In genomic region chr13:19782049-19782726, GRCh38 we compare ENCODE assay signal across 8 cellular contexts. TPM values are rescaled to one million over a fixed set of nuclear protein-coding genes. Genes with fewer than 3 reads are reported as not detected.
A peak's percentile ranks its signal among the peaks of the same experiment; 100 is the strongest.
DNase-seq lines count a peak whose midpoint lies in the region; ATAC-seq and TF ChIP-seq lines count a peak whose summit lies in the region.

No MANE protein-coding gene starts in this region.

- peaks cover 24% of the 10 kb centered on the region for H3K36me3 ChIP-seq in OCI-LY7 (ENCODE audit: insufficient read depth, low read length)
- H3K36me3 ChIP-seq in neural cell (ENCODE audit: insufficient read depth, low read length) = peaks cover 4% of the 10 kb centered on the region
- peaks cover 0 to 4% (median 0%) of the 10 kb centered on the region in 4 donors for H3K36me3 ChIP-seq in stomach

- peaks cover 32% of the 10 kb centered on the region for H3K79me2 ChIP-seq in OCI-LY7 (ENCODE audit: insufficient read depth, low read depth, low read length)
- H3K79me2 ChIP-seq in neural cell (replicated peaks; ENCODE audit: insufficient read depth, low read length) = peaks cover 23% of the 10 kb centered on the region

- TF ChIP-seq EP300 in neural cell (conservative IDR thresholded peaks at IDR 0.05; ENCODE audit: poor library complexity, severe bottlenecking) (no peak), stomach (IDR thresholded peaks at IDR 0.05) (no peak)

- H3K4me2 ChIP-seq in OCI-LY7 (ENCODE audit: low read length) (peak overlapping the region; percentile 79), neural cell (ENCODE audit: low read length) (no peak overlapping the region)

- H3K4me3 ChIP-seq in OCI-LY7 (ENCODE audit: low read depth, low read length, poor library complexity, severe bottlenecking) (peak overlapping the region; percentile 100), fibroblast of the aortic adventitia (ENCODE audit: low read depth, low read length) (peak overlapping the region; percentile 91), neural cell (ENCODE audit: low read length) (peak overlapping the region; percentile 98), stomach (peak overlapping the region; percentile 67 to 91 (median 84))

- H3K27ac ChIP-seq in OCI-LY7 (ENCODE audit: low read depth, low read length, poor library complexity, severe bottlenecking) = peak overlapping the region; percentile 92
- peak overlapping the region; percentile 97 for H3K27ac ChIP-seq in neural cell (ENCODE audit: low read length)
- peak overlapping the region; percentile 91 to 97 (median 95) for H3K27ac ChIP-seq in stomach

- H4K20me1 ChIP-seq in OCI-LY7 (ENCODE audit: insufficient read depth, low read length) = peaks cover 4% of the 10 kb centered on the region; the same call in 1 of the 2 replicates
- no peaks in the 10 kb centered on the region for H4K20me1 ChIP-seq in neural cell (ENCODE audit: insufficient read depth)

- H2AFZ ChIP-seq in OCI-LY7 (ENCODE audit: low read length) = peak overlapping the region; percentile 82
- H2AFZ ChIP-seq in neural cell (ENCODE audit: low read depth, low read length) = peak overlapping the region; percentile 88

- TSS peak; percentile 97 for BruUV-seq in OCI-LY7 (replicated peaks; lab: Mats Ljungman, UMichigan)

- WGBS in stomach, 5 donors = 0 to 1% (median 0%) methylated on average over 40 to 77 of the region's 77 CpGs

- peak overlapping the region; percentile 98 for H3K9ac ChIP-seq in neural cell (ENCODE audit: low read length)

- POLR2A ChIA-PET in OCI-LY7 (lab: Charles Lee) = interaction anchor here (0.5 to 1.4 kb wide), 4 partner anchors 10 to 1005 kb away, joined by 3 to 4 read pairs (median 4); no protein-coding TSS in a partner anchor

- intact Hi-C loops in OCI-LY7 (cut with micrococcal nuclease; ENCODE audit: unreplicated experiment) (loop anchor here (2.0 to 5.0 kb wide), 2 partner anchors 81 to 190 kb away; partner anchors contain the start of gene ZMYM5), stomach (cut with DNase I; ENCODE audit: low total_unique reads) (loop anchor here (10.0 kb wide), 1 partner anchor 73 kb away; no protein-coding TSS in a partner anchor)

- peaks cover 4% of the 10 kb centered on the region for H3F3A ChIP-seq in neural cell (ENCODE audit: insufficient read depth, low read length, poor library complexity, severe bottlenecking)

- H3K9me3 ChIP-seq in OCI-LY7 (ENCODE audit: low read length) (peaks cover 4% of the 10 kb centered on the region; the same call in 1 of the 2 replicates), neural cell (ENCODE audit: low read length) (no peaks in the 10 kb centered on the region), stomach (no peaks in the 10 kb centered on the region)

- H3K27me3 ChIP-seq in neural cell (ENCODE audit: insufficient read depth, low read depth, low read length) = no peaks in the 10 kb centered on the region
- H3K27me3 ChIP-seq in stomach = no peaks in the 10 kb centered on the region

- peak; percentile 5 for ATAC-seq in HG03060 (IDR thresholded peaks at IDR 0.05; ENCODE audit: low read depth, unreplicated experiment)

- no peak for TF ChIP-seq RAD21 in neural cell (conservative IDR thresholded peaks at IDR 0.05)

- peak; percentile 58 for DNase-seq in NCI-H82 (lab: John Stamatoyannopoulos, UW)
- no peak for DNase-seq in NCI-H82 treated with DMSO at 0.1 percent for 48 hours (lab: John Stamatoyannopoulos, UW; ENCODE audit: unreplicated experiment)
- DNase-seq in OCI-LY7 (ENCODE audit: low spot score) = peak; percentile 63
- DNase-seq in activated effector memory CD4-positive, alpha-beta T cell treated with anti-CD3 and anti-CD28 coated beads, Interleukin-2, amount 50 U/mL, for 16 hours = peak; percentile 85
- peak; percentile 51 for DNase-seq in fibroblast of the aortic adventitia (ENCODE audit: low read depth)
- peak; percentile 69 for DNase-seq in stomach

- H3K9me2 ChIP-seq in OCI-LY7 (ENCODE audit: insufficient read depth, low read length) (no peaks in the 10 kb centered on the region), neural cell (ENCODE audit: insufficient read depth, low read length) (no peaks in the 10 kb centered on the region)

- TF ChIP-seq POLR2A in stomach (IDR thresholded peaks at IDR 0.05) = no peak

- H3K4me1 ChIP-seq in OCI-LY7 (ENCODE audit: insufficient read depth, low read length, poor library complexity, severe bottlenecking) (peaks cover 5% of the 10 kb centered on the region), stomach (peaks cover 6 to 15% (median 13%) of the 10 kb centered on the region in 4 donors)

- CTCF ChIA-PET in OCI-LY7 (lab: Charles Lee; ENCODE audit: unreplicated experiment) = no interaction called here

- TF ChIP-seq CTCF in OCI-LY7 (conservative IDR thresholded peaks at IDR 0.05; ENCODE audit: low read length) (no peak), fibroblast of the aortic adventitia (IDR thresholded peaks at IDR 0.05; ENCODE audit: insufficient read depth, low read length) (no peak), neural cell (IDR thresholded peaks at IDR 0.05; ENCODE audit: poor library complexity, severe bottlenecking) (no peak), stomach (IDR thresholded peaks at IDR 0.05) (no peak)

TF ChIP-seq in neural cell, 6 proteins besides CTCF, POLR2A, EP300 and RAD21:
- TF ChIP-seq POLR2AphosphoS5 (IDR thresholded peaks at IDR 0.05) (no peak), EZH2 (IDR thresholded peaks at IDR 0.05; ENCODE audit: borderline replicate concordance, insufficient read depth, low read length, poor library complexity, severe bottlenecking) (no peak), TAF1 (IDR thresholded peaks at IDR 0.05; ENCODE audit: low read depth) (no peak), REST (IDR thresholded peaks at IDR 0.05; ENCODE audit: borderline replicate concordance) (no peak), SMC3 (conservative IDR thresholded peaks at IDR 0.05; ENCODE audit: poor library complexity) (no peak), MXI1 (conservative IDR thresholded peaks at IDR 0.05; ENCODE audit: poor library complexity, severe bottlenecking) (no peak)

RNA-seq across cellular contexts. Expression of gene PSPC1, which starts 0.6 kb away (rescaled TPM):
- total RNA-seq in OCI-LY7 (2014; rRNA removed; shearing (Covaris generic)) = 115 and 144 TPM in 2 replicates
- total RNA-seq in OCI-LY7 (2022) (91.5 and 94.8 TPM in 2 replicates), fibroblast of the aortic adventitia (ENCODE audit: low replicate concordance) (41.0 and 61.3 TPM in 2 replicates), stomach (100 to 1,000 TPM in 3 of 5 donors, 10 to 100 TPM in 2; 73.9 to 256 (median 110) TPM)
- polyA plus RNA-seq in neural cell (158 and 166 TPM in 2 replicates), stomach (10 to 100 TPM; 19.2 to 35.0 (median 23.4) TPM)
- 195 and 201 TPM in 2 replicates for polyA minus RNA-seq in neural cell
